ENCODE assay signal across 9 cellular contexts in genomic region chr3:165195226-165195625, GRCh38. TPM values are rescaled to one million over a fixed set of nuclear protein-coding genes. Genes with fewer than 3 reads are reported as not detected.
DNase-seq lines count a peak whose midpoint lies in the region; ATAC-seq and TF ChIP-seq lines count a peak whose summit lies in the region.
"Had no signal": no experiment of that assay in that cellular context is flagged by ENCODE, and none has a peak within 500 bp of the region (broad histone marks: within the 10 kb centered on the region; RNA-seq: fewer than 3 reads in every experiment).

No MANE protein-coding gene starts in this region.

- H3K36me3 ChIP-seq in HEK293 (ENCODE audit: control insufficient read depth in 2 of 2, insufficient read depth in 1 of 2, low read length in 2 of 2) (no peaks in the 10 kb centered on the region), Panc1 (ENCODE audit: control insufficient read depth, insufficient read depth, low read length) (no peaks in the 10 kb centered on the region), iPS DF 6.9 (ENCODE audit: control insufficient read depth, insufficient read depth, low read length) (no peaks in the 10 kb centered on the region), rectal smooth muscle tissue (ENCODE audit: control insufficient read depth, insufficient read depth, low read length) (no peaks in the 10 kb centered on the region)

- POLR2A ChIA-PET in HEK293 (lab: Yijun Ruan, JAX) (no interaction called here), Panc1 (lab: Charles Lee) (no interaction called here)

- H3K27ac ChIP-seq in HEK293 (ENCODE audit: extremely low read depth, low read depth, low read length) (no peak overlapping the region), Panc1 (ENCODE audit: low read length) (no peak overlapping the region), iPS DF 6.9 (ENCODE audit: low read length) (no peak overlapping the region), rectal smooth muscle tissue (ENCODE audit: low read depth, low read length) (no peak overlapping the region)

- intact Hi-C loops in Panc1 (cut with micrococcal nuclease; ENCODE audit: unreplicated experiment): no loop called here

- ATAC-seq in Panc1 (peak; percentile 55), GM19452 (IDR thresholded peaks at IDR 0.05; ENCODE audit: unreplicated experiment) (no peak)

- H3K4me3 ChIP-seq in HEK293 (ENCODE audit: low read depth, low read length): peak overlapping the region; percentile 60
- peak overlapping the region; percentile 26 to 54 for H3K4me3 ChIP-seq in Panc1 (ENCODE audit: low read depth in 2 of 2, low read length in 2 of 2)
- peak overlapping the region; percentile 82; the same call in 1 of the 2 replicates for H3K4me3 ChIP-seq in iPS DF 6.9 (ENCODE audit: low read length)
- H3K4me3 ChIP-seq in rectal smooth muscle tissue (ENCODE audit: low read length): peak overlapping the region; percentile 71

- H3K27me3 ChIP-seq in Panc1 (ENCODE audit: control insufficient read depth, insufficient read depth, low read length) (peaks cover 52% of the 10 kb centered on the region), iPS DF 6.9 (ENCODE audit: control insufficient read depth, insufficient read depth, low read length) (peaks cover 29% of the 10 kb centered on the region), rectal smooth muscle tissue (ENCODE audit: control insufficient read depth, insufficient read depth, low read length) (peaks cover 23% of the 10 kb centered on the region)

- H3K9ac ChIP-seq in rectal smooth muscle tissue (ENCODE audit: low read length): no peak overlapping the region

- no peak for DNase-seq in Panc1 (ENCODE audit: low read depth, low spot score)
- DNase-seq in iPS DF 6.9 (ENCODE audit: low read depth, low spot score): no peak
- no peak for DNase-seq in NCI-H187 (lab: John Stamatoyannopoulos, UW)
- DNase-seq in mesenteric fat pad (ENCODE audit: low spot score): no peak
- DNase-seq: activated CD8-positive, alpha-beta memory T cell treated with anti-CD3 and anti-CD28 coated beads, Interleukin-2, amount 50 U/mL, for 4 hours; NCI-H1436 treated with DMSO at 0.1 percent for 48 hours had no signal

- in situ Hi-C loops in Panc1 (cut with HindIII; ENCODE audit: low pct_unique_long_range_greater_than_20kb, low sequenced_read_pairs): no loop called here

- BruUV-seq in Panc1 (replicated peaks; lab: Mats Ljungman, UMichigan): no TSS peak

- no CpG with 5 or more reads among the region's 19 CpGs for WGBS in iPS DF 6.9 (ENCODE audit: insufficient coverage, insufficient read length)

- H3K9me3 ChIP-seq in HEK293 (ENCODE audit: control insufficient read depth, insufficient read depth, low read depth, low read length) (no peaks in the 10 kb centered on the region), Panc1 (ENCODE audit: control insufficient read depth, insufficient read depth, low read depth, low read length) (no peaks in the 10 kb centered on the region), iPS DF 6.9 (ENCODE audit: control insufficient read depth, insufficient read depth, low read length) (no peaks in the 10 kb centered on the region)

- CTCF ChIA-PET in HEK293 (lab: Yijun Ruan, JAX) (no interaction called here), Panc1 (lab: Charles Lee) (no interaction called here)

- TF ChIP-seq CTCF in HEK293 (tag by site-specific recombination; IDR thresholded peaks at IDR 0.05): no peak
- TF ChIP-seq CTCF in Panc1 (IDR thresholded peaks at IDR 0.05): no peak

- no peaks in the 10 kb centered on the region for H3K4me1 ChIP-seq in HEK293 (ENCODE audit: control insufficient read depth, insufficient read depth, low read length)
- H3K4me1 ChIP-seq in Panc1 (ENCODE audit: control insufficient read depth, insufficient read depth, low read length): peaks cover 19% of the 10 kb centered on the region
- peaks cover 3% of the 10 kb centered on the region; the same call in 1 of the 2 replicates for H3K4me1 ChIP-seq in iPS DF 6.9 (ENCODE audit: control insufficient read depth, insufficient read depth, low read length)
- H3K4me1 ChIP-seq in rectal smooth muscle tissue (ENCODE audit: control insufficient read depth, insufficient read depth, low read length): peaks cover 10% of the 10 kb centered on the region

TF ChIP-seq in HEK293, 187 proteins besides CTCF, POLR2A, EP300 and RAD21:
- TF ChIP-seq ZBTB17 (tag by site-specific recombination; IDR thresholded peaks at IDR 0.05): peak; percentile 90
- TF ChIP-seq GLIS2 (tag by site-specific recombination; IDR thresholded peaks at IDR 0.05): no peak

RNA-seq across cellular contexts. Expression of gene SLITRK3, which starts 1.0 kb away (rescaled TPM):
- total RNA-seq in Panc1 (2021; ENCODE audit: unreplicated experiment) (not detected), mesenteric fat pad (not detected)
- polyA plus RNA-seq in Panc1 (2012; ENCODE audit: insufficient read length): not detected
